25 cellular contexts compared by ENCODE assay signal in the genomic region with DNA sequence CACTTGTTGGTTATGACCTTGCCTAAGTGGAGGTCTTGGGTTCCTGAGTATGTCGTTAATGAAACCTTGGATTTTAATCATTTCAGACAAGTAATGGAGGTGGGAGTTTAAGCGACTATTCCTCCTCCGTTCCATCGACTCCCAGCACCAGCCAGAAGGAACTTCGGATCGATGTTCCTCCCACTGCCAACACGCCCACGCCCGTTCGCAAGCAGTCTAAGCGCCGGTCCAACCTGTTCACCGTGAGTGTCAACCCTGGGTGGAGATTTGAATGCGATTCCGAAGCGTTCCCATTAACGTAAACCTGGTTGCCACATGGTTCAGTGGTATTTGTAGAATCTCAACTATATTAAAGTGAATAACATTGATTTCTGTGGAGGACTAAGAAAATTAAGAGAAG.
"Had no signal": no experiment of that assay in that cellular context is flagged by ENCODE, and none has a peak within 500 bp of the region (broad histone marks: within the 10 kb centered on the region; RNA-seq: fewer than 3 reads in every experiment).

No MANE protein-coding gene starts in this region.

- FAIRE-seq: endometrium, keratinocyte had no signal

- DNase-seq: colonic mucosa; cortex of kidney; effector CD8-positive, alpha-beta T cell; effector memory CD8-positive, alpha-beta T cell; endodermal cell; erythroblast; esophagus squamous epithelium; foreskin fibroblast; foreskin melanocyte; gastrocnemius medialis; glutamatergic neuron; heart left ventricle; hypothalamus; immature natural killer cell; left cardiac atrium; left lung; left ventricle myocardium superior; lower lobe of right lung; mesenchymal stem cell; mucosa of descending colon; naive thymus-derived CD4-positive, alpha-beta T cell had no signal

- H3K4me3 ChIP-seq: colonic mucosa, esophagus squamous epithelium, gastrocnemius medialis, heart left ventricle, hepatocyte, left lung, lower lobe of right lung, mucosa of descending colon had no signal

- ATAC-seq: effector memory CD8-positive, alpha-beta T cell; esophagus mucosa; gastrocnemius medialis; heart left ventricle; left cardiac atrium; left lung; left ventricle myocardium superior; lower lobe of right lung; mucosa of descending colon; naive thymus-derived CD4-positive, alpha-beta T cell had no signal

- H3K27me3 ChIP-seq: colonic mucosa, esophagus squamous epithelium, gastrocnemius medialis, heart left ventricle, hepatocyte, left lung had no signal
